ENCODE assay signal across 8 cellular contexts in the genomic region with DNA sequence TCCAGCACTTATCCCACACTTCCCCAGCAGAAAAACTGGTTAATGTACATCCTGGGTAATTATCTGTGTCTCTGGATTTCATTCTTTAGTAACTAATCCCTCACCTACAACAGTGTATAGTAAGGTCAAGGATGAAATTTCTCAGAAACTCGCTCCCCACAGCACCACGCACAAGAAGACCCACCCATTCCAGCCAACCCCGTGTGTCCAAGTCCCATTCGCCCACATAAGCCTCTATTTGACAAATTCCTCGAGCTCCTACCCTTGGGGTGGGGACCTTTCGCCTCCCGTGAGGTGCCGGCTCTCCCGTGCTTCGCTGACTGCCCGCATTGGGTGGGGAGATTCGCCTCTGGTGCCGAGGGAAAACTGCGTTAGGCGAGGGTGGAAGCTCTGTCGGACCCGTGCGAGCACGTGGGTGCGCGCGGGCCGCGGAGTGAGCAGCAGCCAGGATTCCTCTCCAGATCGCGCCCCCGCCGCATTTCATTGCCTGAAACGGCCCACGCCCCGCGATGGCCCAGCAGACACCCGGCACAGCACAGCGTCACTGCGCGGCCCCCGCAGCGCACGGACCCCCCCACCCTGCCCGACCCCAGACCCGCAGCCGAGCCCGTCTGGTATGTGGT. TPM values are rescaled to one million over a fixed set of nuclear protein-coding genes. Genes with fewer than 3 reads are reported as not detected.
DNase-seq lines count a peak whose midpoint lies in the region; ATAC-seq and TF ChIP-seq lines count a peak whose summit lies in the region.

No MANE protein-coding gene starts in this region.

- H3K27me3 Mint-ChIP-seq in CD4-positive, CD25-positive, alpha-beta regulatory T cell: peaks cover 67% of the 10 kb centered on the region

- H4K8ac ChIP-seq in neuronal stem cell (ENCODE audit: low read depth, low read length): no peak overlapping the region

- no peak overlapping the region for H4K91ac ChIP-seq in neuronal stem cell (ENCODE audit: low read depth, low read length, poor library complexity)

- peak overlapping the region; percentile 93 to 98 (median 95) for H3K27ac Mint-ChIP-seq in CD4-positive, CD25-positive, alpha-beta regulatory T cell

- TF ChIP-seq POLR2A in esophagus squamous epithelium (IDR thresholded peaks at IDR 0.05): no peak

- H3K4ac ChIP-seq in neuronal stem cell (ENCODE audit: low read length): no peak overlapping the region

- no peaks in the 10 kb centered on the region for H3K9me3 ChIP-seq in CD4-positive, CD25-positive, alpha-beta regulatory T cell (ENCODE audit: control insufficient read depth in 2 of 2, low read length in 2 of 2)
- no peaks in the 10 kb centered on the region for H3K9me3 ChIP-seq in esophagus squamous epithelium
- no peaks in the 10 kb centered on the region for H3K9me3 ChIP-seq in neuronal stem cell (replicated peaks in 1 of 2; ENCODE audit: control insufficient read depth in 2 of 2, insufficient read depth in 1 of 2, low read depth in 1 of 2, low read length in 2 of 2)
- H3K9me3 ChIP-seq in upper lobe of right lung: no peaks in the 10 kb centered on the region

- H3K4me1 ChIP-seq in CD4-positive, CD25-positive, alpha-beta regulatory T cell (ENCODE audit: control insufficient read depth, insufficient read depth, low read length, poor library complexity, severe bottlenecking): peaks cover 15% of the 10 kb centered on the region
- H3K4me1 ChIP-seq in esophagus squamous epithelium (peaks cover 3 to 46% (median 8%) of the 10 kb centered on the region in 3 donors), neuronal stem cell (ENCODE audit: control insufficient read depth in 2 of 2, insufficient read depth in 1 of 2, low read depth in 1 of 2, low read length in 2 of 2) (peaks cover 2 to 3% of the 10 kb centered on the region in 2 donors), upper lobe of right lung (peaks cover 7% of the 10 kb centered on the region)

- H3K4me2 ChIP-seq in neuronal stem cell (ENCODE audit: insufficient read depth, low read length, poor library complexity, severe bottlenecking): peak overlapping the region; percentile 97

- peak overlapping the region; percentile 78 for H3K9ac ChIP-seq in neuronal stem cell (ENCODE audit: low read depth, low read length, poor library complexity)

- H2AFZ ChIP-seq in neuronal stem cell (ENCODE audit: low read length): peak overlapping the region; percentile 90

- TF ChIP-seq CTCF in esophagus squamous epithelium (IDR thresholded peaks at IDR 0.05) (no peak), upper lobe of right lung (IDR thresholded peaks at IDR 0.05) (no peak)

- H3K23ac ChIP-seq in neuronal stem cell (ENCODE audit: low read depth, low read length, poor library complexity): peak overlapping the region; percentile 92

- H3K36me3 ChIP-seq in CD4-positive, CD25-positive, alpha-beta regulatory T cell (ENCODE audit: control insufficient read depth, insufficient read depth, low read length): no peaks in the 10 kb centered on the region
- H3K36me3 ChIP-seq in esophagus squamous epithelium (no peaks in the 10 kb centered on the region), neuronal stem cell (replicated peaks in 1 of 2; ENCODE audit: control insufficient read depth in 2 of 2, insufficient read depth in 2 of 2, low read length in 2 of 2) (no peaks in the 10 kb centered on the region), upper lobe of right lung (no peaks in the 10 kb centered on the region)

- WGBS in esophagus squamous epithelium, 2 donors: 0% methylated on average over 2 of the region's 43 CpGs; no CpG with 5 or more reads in 1 of the 2 donors
- no CpG with 5 or more reads among the region's 43 CpGs for WGBS in neuronal stem cell (ENCODE audit: extremely low coverage in 2 of 2, insufficient read length in 2 of 2, insufficient replicate concordance in 1 of 2), 2 donors

- peak overlapping the region; percentile 35 for H2BK15ac ChIP-seq in neuronal stem cell (ENCODE audit: low read length)

- no peak overlapping the region for H2BK12ac ChIP-seq in neuronal stem cell (ENCODE audit: low read length)

- H3K79me1 ChIP-seq in neuronal stem cell (ENCODE audit: low read depth, low read length): no peaks in the 10 kb centered on the region

- no peak overlapping the region for H2BK5ac ChIP-seq in neuronal stem cell (ENCODE audit: low read length)

- no peak overlapping the region for H2BK120ac ChIP-seq in neuronal stem cell (ENCODE audit: low read depth, low read length)

- H3K18ac ChIP-seq in neuronal stem cell (ENCODE audit: low read length): peak overlapping the region; percentile 71

- peak overlapping the region; percentile 53 for H3K27ac ChIP-seq in CD4-positive, CD25-positive, alpha-beta regulatory T cell (ENCODE audit: insufficient read depth, low read length, poor library complexity, severe bottlenecking)
- H3K27ac ChIP-seq in esophagus squamous epithelium (peak overlapping the region; percentile 91 to 97 (median 94)), neuronal stem cell (replicated peaks; ENCODE audit: low read length) (no peak overlapping the region), upper lobe of right lung (peak overlapping the region; percentile 83)

- peak; percentile 1 to 34 (median 26) for DNase-seq in CD4-positive, CD25-positive, alpha-beta regulatory T cell
- DNase-seq in LoVo (ENCODE audit: low spot score) (peak; percentile 23), activated T-cell treated with anti-CD3 and anti-CD28 coated beads for 24 hours (ENCODE audit: low read depth) (peak; percentile 20), esophagus squamous epithelium (lab: John Stamatoyannopoulos, UW) (no peak), neuronal stem cell (ENCODE audit: low spot score) (peak; percentile 17), upper lobe of right lung (peak; percentile 80), H4 (ENCODE audit: low spot score) (no peak)

- H3K9me3 Mint-ChIP-seq in CD4-positive, CD25-positive, alpha-beta regulatory T cell: peaks cover 0 to 1% (median 0%) of the 10 kb centered on the region in 7 donors

- H3K4me3 Mint-ChIP-seq in CD4-positive, CD25-positive, alpha-beta regulatory T cell: peak overlapping the region; percentile 92 to 95 (median 94)

- peaks cover 24% of the 10 kb centered on the region for H3K27me3 ChIP-seq in CD4-positive, CD25-positive, alpha-beta regulatory T cell (ENCODE audit: control insufficient read depth, insufficient read depth, low read length)
- H3K27me3 ChIP-seq in esophagus squamous epithelium: no peaks in the 10 kb centered on the region
- H3K27me3 ChIP-seq in neuronal stem cell (ENCODE audit: control insufficient read depth in 3 of 3, insufficient read depth in 3 of 3, low read depth in 1 of 3, low read length in 3 of 3): peaks cover 3 to 62% (median 17%) of the 10 kb centered on the region in 3 experiments
- peaks cover 15% of the 10 kb centered on the region for H3K27me3 ChIP-seq in upper lobe of right lung

- peak overlapping the region; percentile 94 for H3K4me3 ChIP-seq in CD4-positive, CD25-positive, alpha-beta regulatory T cell (ENCODE audit: low read depth, low read length)
- H3K4me3 ChIP-seq in esophagus squamous epithelium (peak overlapping the region; percentile 67 to 87 (median 79)), neuronal stem cell (ENCODE audit: low read length in 2 of 2) (peak overlapping the region; percentile 42 to 84), upper lobe of right lung (peak overlapping the region; percentile 80)

- H3K4me1 Mint-ChIP-seq in CD4-positive, CD25-positive, alpha-beta regulatory T cell: peaks cover 16 to 22% (median 16%) of the 10 kb centered on the region in 4 donors

- intact Hi-C loops in esophagus squamous epithelium (cut with DNase I) (no loop called here), upper lobe of right lung (cut with DNase I) (no loop called here)

- peak overlapping the region; percentile 40 for H2AK5ac ChIP-seq in neuronal stem cell (ENCODE audit: low read depth, low read length)

- peak overlapping the region; percentile 28 for H3K14ac ChIP-seq in neuronal stem cell (ENCODE audit: low read length)

- ATAC-seq in CD4-positive, CD25-positive, alpha-beta regulatory T cell (ENCODE audit: low read depth in 2 of 2): peak; percentile 3 to 5
- ATAC-seq in GM21529 (IDR thresholded peaks at IDR 0.05; ENCODE audit: unreplicated experiment): peak; percentile 21
- peak; percentile 17 for ATAC-seq in upper lobe of right lung

- no peaks in the 10 kb centered on the region for H3K36me3 Mint-ChIP-seq in CD4-positive, CD25-positive, alpha-beta regulatory T cell

RNA-seq across cellular contexts. Expression of a gene that starts 0.9 kb away (rescaled TPM):
- 1.8 TPM for total RNA-seq in CD4-positive, CD25-positive, alpha-beta regulatory T cell
- polyA plus RNA-seq in CD4-positive, CD25-positive, alpha-beta regulatory T cell: under 1 TPM; 0.23 to 0.96 (median 0.66) TPM
- total RNA-seq in esophagus squamous epithelium: 10 to 100 TPM; 23.4 to 36.7 (median 26.7) TPM
- polyA plus RNA-seq in neuronal stem cell (2013, experiment 1 of 2): 0.24 TPM
- 0.21 TPM for polyA plus RNA-seq in neuronal stem cell (2013, experiment 2 of 2)
- total RNA-seq in upper lobe of right lung: 30.8 TPM
- 0.49 and 2.1 TPM in 2 replicates for total RNA-seq in H4 (2014; rRNA removed; shearing (Covaris generic))

Comparison
In these comparisons a context has a peak if more than half of its experiments do, and no peak if none do; other contexts are left out.
1. DNase-seq: peak in CD4-positive, CD25-positive, alpha-beta regulatory T cell (3 of 3), LoVo (single experiment), activated T-cell treated with anti-CD3 and anti-CD28 coated beads for 24 hours (single experiment), neuronal stem cell (single experiment) and upper lobe of right lung (single experiment); none in esophagus squamous epithelium (single experiment) and H4 (single experiment).
2. Peak in every context shown above with its lines, with median percentiles within 50 percentile points of each other: ATAC-seq and H3K4me3 ChIP-seq.